ENCODE assay signal across 8 cellular contexts in the genomic region with DNA sequence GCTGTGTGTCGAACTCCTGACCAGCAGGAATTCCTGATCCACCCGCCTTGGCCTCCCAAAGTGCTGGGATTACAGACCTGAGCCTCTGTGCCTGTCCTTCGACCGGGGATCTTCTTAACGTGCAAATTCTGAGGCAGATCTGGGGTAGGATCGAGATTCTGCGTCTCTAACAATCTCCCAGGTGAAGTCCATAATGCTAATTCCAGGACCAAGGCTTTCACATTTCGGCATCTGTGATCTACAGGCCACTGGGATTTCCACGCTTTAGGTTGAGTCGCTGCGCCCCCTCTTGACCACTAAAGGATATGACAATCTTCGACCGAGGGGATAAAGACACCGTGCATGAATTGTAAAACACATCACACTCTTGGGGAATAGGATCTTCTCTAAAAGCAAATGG. TPM values are rescaled to one million over a fixed set of nuclear protein-coding genes. Genes with fewer than 3 reads are reported as not detected.
DNase-seq lines count a peak whose midpoint lies in the region; ATAC-seq and TF ChIP-seq lines count a peak whose summit lies in the region.

No MANE protein-coding gene starts in this region.

- peaks cover 1 to 3% of the 10 kb centered on the region in 2 donors for H3K27me3 Mint-ChIP-seq in CD4-positive, alpha-beta memory T cell
- no peaks in the 10 kb centered on the region for H3K27me3 Mint-ChIP-seq in activated CD4-positive, alpha-beta T cell treated with anti-CD3 and anti-CD28 coated beads for 36 hours

- H3K36me3 Mint-ChIP-seq in CD4-positive, alpha-beta memory T cell: no peaks in the 10 kb centered on the region
- H3K36me3 Mint-ChIP-seq in activated CD4-positive, alpha-beta T cell treated with anti-CD3 and anti-CD28 coated beads for 36 hours (ENCODE audit: low read depth): no peaks in the 10 kb centered on the region

- no peaks in the 10 kb centered on the region for H3K27me3 ChIP-seq in CD4-positive, alpha-beta memory T cell (ENCODE audit: insufficient read depth, low read length)
- H3K27me3 ChIP-seq in HL-60 (ENCODE audit: insufficient read depth, poor library complexity, severe bottlenecking): no peaks in the 10 kb centered on the region
- H3K27me3 ChIP-seq in lung (ENCODE audit: control insufficient read depth, insufficient read depth): no peaks in the 10 kb centered on the region

- CTCF ChIA-PET in CD4-positive, alpha-beta memory T cell (lab: Charles Lee; ENCODE audit: partially characterized antibody): interaction anchor here (1.0 to 14.1 kb wide), 11 partner anchors 10 to 358 kb away, joined by 3 to 273 read pairs (median 9); partner anchors contain the start of gene NEK9
- CTCF ChIA-PET in activated CD4-positive, alpha-beta T cell treated with anti-CD3 and anti-CD28 coated beads for 36 hours (lab: Charles Lee): interaction anchor here (0.6 to 13.1 kb wide), 17 partner anchors 9 to 351 kb away, joined by 3 to 221 read pairs (median 5); partner anchors contain the start of gene NEK9

- peak; percentile 55 to 67 (median 65) for DNase-seq in CD4-positive, alpha-beta memory T cell
- DNase-seq in HL-60 (ENCODE audit: low read depth in 1 of 2, low spot score in 1 of 2): peak in 1 of 2 experiments; percentile 57
- peak; percentile 83 for DNase-seq in NCI-H69 (lab: John Stamatoyannopoulos, UW)
- peak; percentile 77 for DNase-seq in activated CD4-positive, alpha-beta T cell treated with anti-CD3 and anti-CD28 coated beads for 36 hours
- DNase-seq in ecto neural progenitor cell (ENCODE audit: low spot score): peak; percentile 72
- DNase-seq in lung (ENCODE audit: low spot score): no peak
- peak; percentile 46 for DNase-seq in stimulated activated naive CD4-positive, alpha-beta T cell treated with Interleukin-2 at 50 U/mL for 16 hours (lab: John Stamatoyannopoulos, UW)

- no peaks in the 10 kb centered on the region for H3K9me3 Mint-ChIP-seq in CD4-positive, alpha-beta memory T cell
- no peaks in the 10 kb centered on the region for H3K9me3 Mint-ChIP-seq in activated CD4-positive, alpha-beta T cell treated with anti-CD3 and anti-CD28 coated beads for 36 hours (ENCODE audit: low read depth)

- 23 to 24% methylated on average over 14 of the region's 14 CpGs for WGBS in lung, 2 donors

- ATAC-seq in activated CD4-positive, alpha-beta T cell treated with anti-CD3 and anti-CD28 coated beads for 36 hours: peak; percentile 40
- ATAC-seq in lung (ENCODE audit: insufficient read depth, low FRiP score) (peak; percentile 52), HG03457 (IDR thresholded peaks at IDR 0.05; ENCODE audit: unreplicated experiment) (no peak)

- TF ChIP-seq CTCF in HL-60 (IDR thresholded peaks at IDR 0.05; ENCODE audit: insufficient read depth, low read length) (peak; percentile 14), lung (IDR thresholded peaks at IDR 0.05; ENCODE audit: control extremely low read depth, extremely low read depth) (peak; percentile 96)

- intact Hi-C loops in CD4-positive, alpha-beta memory T cell (cut with micrococcal nuclease): loop anchor here (1.0 kb wide), 2 partner anchors 171 to 442 kb away; no protein-coding TSS in a partner anchor
- intact Hi-C loops in activated CD4-positive, alpha-beta T cell treated with anti-CD3 and anti-CD28 coated beads for 36 hours (cut with DNase I, micrococcal nuclease): loop anchor here (1.0 to 10.0 kb wide), 5 partner anchors 171 to 681 kb away; partner anchors contain the start of genes EIF2B2 (in 1 of the 2), IFT43 (in 1 of the 2) and TGFB3 (in 1 of the 2)

- H3K4me1 ChIP-seq in CD4-positive, alpha-beta memory T cell (ENCODE audit: insufficient read depth, low read length): peaks cover 13% of the 10 kb centered on the region
- peaks cover 0 to 7% of the 10 kb centered on the region in 2 donors for H3K4me1 ChIP-seq in lung (ENCODE audit: control insufficient read depth in 2 of 2, insufficient read depth in 2 of 2, low read length in 2 of 2)

- H3K27ac ChIP-seq in CD4-positive, alpha-beta memory T cell (ENCODE audit: low read depth, low read length): no peak overlapping the region
- H3K27ac ChIP-seq in HL-60 (replicated peaks) (peak overlapping the region; percentile 47), lung (ENCODE audit: low read depth in 1 of 2, low read length in 1 of 2) (peak overlapping the region in 1 of 2 donors; percentile 81)

- H3K4me3 Mint-ChIP-seq in CD4-positive, alpha-beta memory T cell: no peak overlapping the region
- no peak overlapping the region for H3K4me3 Mint-ChIP-seq in activated CD4-positive, alpha-beta T cell treated with anti-CD3 and anti-CD28 coated beads for 36 hours

- H3K36me3 ChIP-seq in CD4-positive, alpha-beta memory T cell (ENCODE audit: insufficient read depth, low read length): no peaks in the 10 kb centered on the region
- H3K36me3 ChIP-seq in lung (ENCODE audit: control insufficient read depth in 2 of 2, insufficient read depth in 2 of 2, low read length in 2 of 2): no peaks in the 10 kb centered on the region

- no peaks in the 10 kb centered on the region for H3K9me3 ChIP-seq in CD4-positive, alpha-beta memory T cell (ENCODE audit: control insufficient read depth in 1 of 2, low read length in 2 of 2)
- no peaks in the 10 kb centered on the region for H3K9me3 ChIP-seq in lung (ENCODE audit: control insufficient read depth in 2 of 2, insufficient read depth in 1 of 2, low read length in 1 of 2)

- no peak overlapping the region for H3K4me3 ChIP-seq in CD4-positive, alpha-beta memory T cell (ENCODE audit: low read length in 2 of 2)
- H3K4me3 ChIP-seq in HL-60 (replicated peaks; ENCODE audit: insufficient read depth, low read length): no peak overlapping the region
- no peak overlapping the region for H3K4me3 ChIP-seq in lung

- peak overlapping the region in 2 of 7 donors; percentile 1 to 2 for H3K27ac Mint-ChIP-seq in CD4-positive, alpha-beta memory T cell
- no peak overlapping the region for H3K27ac Mint-ChIP-seq in activated CD4-positive, alpha-beta T cell treated with anti-CD3 and anti-CD28 coated beads for 36 hours

- POLR2A ChIA-PET in CD4-positive, alpha-beta memory T cell (lab: Charles Lee; ENCODE audit: partially characterized antibody): interaction anchor here (1.5 kb wide), 1 partner anchor 176 kb away, joined by 5 read pairs; the partner anchor contains the start of gene NEK9
- POLR2A ChIA-PET in activated CD4-positive, alpha-beta T cell treated with anti-CD3 and anti-CD28 coated beads for 36 hours (lab: Charles Lee): interaction anchor here (0.8 kb wide), 1 partner anchor 275 kb away, joined by 3 read pairs; the partner anchor contains the start of gene FLVCR2

- peaks cover 5 to 31% (median 12%) of the 10 kb centered on the region in 4 donors for H3K4me1 Mint-ChIP-seq in CD4-positive, alpha-beta memory T cell
- H3K4me1 Mint-ChIP-seq in activated CD4-positive, alpha-beta T cell treated with anti-CD3 and anti-CD28 coated beads for 36 hours: peaks cover 32% of the 10 kb centered on the region

RNA-seq across cellular contexts. Expression of gene FOS, which starts 24.8 kb away (rescaled TPM):
- total RNA-seq in CD4-positive, alpha-beta memory T cell: 1 to 10 TPM; 4.1 to 4.3 TPM
- polyA plus RNA-seq in CD4-positive, alpha-beta memory T cell: 100 to 1,000 TPM; 162 to 519 TPM
- total RNA-seq in activated CD4-positive, alpha-beta T cell treated with anti-CD3 and anti-CD28 coated beads for 36 hours: 10 to 100 TPM; 16.0 to 21.1 TPM
- 100 to 1,000 TPM in 1 of 2 donors, 10 to 100 TPM in 1; 63.7 to 123 TPM for total RNA-seq in lung
- 100 to 1,000 TPM; 139 to 879 TPM for polyA plus RNA-seq in lung
